37 cellular contexts compared by ENCODE assay signal in genomic region chr6:138245751-138246150, GRCh38. TPM values are rescaled to one million over a fixed set of nuclear protein-coding genes. Genes with fewer than 3 reads are reported as not detected.
"Had no signal": no experiment of that assay in that cellular context is flagged by ENCODE, and none has a peak within 500 bp of the region (broad histone marks: within the 10 kb centered on the region; RNA-seq: fewer than 3 reads in every experiment).

No MANE protein-coding gene starts in this region.

- H3K27ac ChIP-seq: ascending aorta, PC-9, RWPE1, SK-N-MC had no signal

- H3K4me3 ChIP-seq: ascending aorta, MG63, PC-9, SK-N-MC had no signal

- H3K27me3 ChIP-seq: ascending aorta, MG63 had no signal

- H3K4me1 Mint-ChIP-seq: activated CD4-positive, alpha-beta T cell treated with anti-CD3 and anti-CD28 coated beads, Interleukin-2, amount 10 ng/mL, durations not matched to agents 24 days and 14 days; activated naive CD4-positive, alpha-beta T cell treated with anti-CD3 and anti-CD28 coated beads, Interleukin-2, amount 50 U/mL, for 24 hours; activated naive CD8-positive, alpha-beta T cell treated with anti-CD3 and anti-CD28 coated beads, Interleukin-2, amount 10 ng/mL, durations not matched to agents 7 days and 5 days had no signal

- H2AFZ ChIP-seq: PC-9 had no signal

- H3K36me3 ChIP-seq: ascending aorta, MG63 had no signal

- H3K9me3 Mint-ChIP-seq: activated CD4-positive, alpha-beta T cell treated with anti-CD3 and anti-CD28 coated beads, Interleukin-2, amount 10 ng/mL, durations not matched to agents 24 days and 14 days; activated CD8-positive, alpha-beta T cell treated with anti-CD3 and anti-CD28 coated beads for 36 hours; activated naive CD4-positive, alpha-beta T cell treated with anti-CD3 and anti-CD28 coated beads, Interleukin-2, amount 50 U/mL, for 24 hours; activated naive CD8-positive, alpha-beta T cell treated with anti-CD3 and anti-CD28 coated beads, Interleukin-2, amount 10 ng/mL, durations not matched to agents 7 days and 5 days; activated T-cell treated with anti-CD3 and anti-CD28 coated beads, Interleukin-2, amount 50 U/mL, for 24 hours; activated T-helper 2 cell treated with anti-CD3 and anti-CD28 coated beads, Interferon-gamma antibody, Interleukin-2, Interleukin-4, amounts not matched to agents 10 μg/mL and 5 μg/mL and 100 μg/mL, durations not matched to agents 14 hours and 24 hours and 36 hours; brain had no signal

- H3K27ac Mint-ChIP-seq: activated CD4-positive, alpha-beta T cell treated with anti-CD3 and anti-CD28 coated beads, Interleukin-2, amount 10 ng/mL, durations not matched to agents 24 days and 14 days; activated CD8-positive, alpha-beta T cell treated with anti-CD3 and anti-CD28 coated beads for 36 hours; activated naive CD4-positive, alpha-beta T cell treated with anti-CD3 and anti-CD28 coated beads, Interleukin-2, amount 50 U/mL, for 24 hours; activated naive CD8-positive, alpha-beta T cell treated with anti-CD3 and anti-CD28 coated beads, Interleukin-2, amount 10 ng/mL, durations not matched to agents 7 days and 5 days; activated T-cell treated with anti-CD3 and anti-CD28 coated beads, Interleukin-2, amount 50 U/mL, for 24 hours; activated T-helper 2 cell treated with anti-CD3 and anti-CD28 coated beads, Interferon-gamma antibody, Interleukin-2, Interleukin-4, amounts not matched to agents 10 μg/mL and 5 μg/mL and 100 μg/mL, durations not matched to agents 14 hours and 24 hours and 36 hours; brain had no signal

- H3K9me3 ChIP-seq: ascending aorta, MG63 had no signal

- FAIRE-seq: bronchial epithelial cell, RCC 7860, TTC549 had no signal

- H3K27me3 Mint-ChIP-seq: activated CD4-positive, alpha-beta T cell treated with anti-CD3 and anti-CD28 coated beads, Interleukin-2, amount 10 ng/mL, durations not matched to agents 24 days and 14 days had no signal

- DNase-seq: activated CD4-positive, alpha-beta T cell treated with anti-CD3 and anti-CD28 coated beads, Interleukin-2, amount 10 ng/mL, durations not matched to agents 24 days and 14 days; activated CD4-positive, alpha-beta T cell treated with anti-CD3 and anti-CD28 coated beads, Interleukin-2, amount 50 U/mL, for 4 hours; activated CD8-positive, alpha-beta T cell treated with anti-CD3 and anti-CD28 coated beads for 36 hours; activated gamma-delta T cell; activated naive CD4-positive, alpha-beta T cell treated with Interleukin-2 at 50 U/mL for 16 hours; activated naive CD8-positive, alpha-beta T cell treated with anti-CD3 and anti-CD28 coated beads, Interleukin-2, amount 10 ng/mL, durations not matched to agents 7 days and 5 days; activated T-cell treated with anti-CD3 and anti-CD28 coated beads, Interleukin-2, amount 50 U/mL, for 24 hours; amygdala; cerebellar nuclear complex; Kasumi-1; KG1; MG63; NCI-H1048; NCI-H1105 treated with DMSO at 0.1 percent for 48 hours; NCI-H1436; NCI-H1694 treated with DMSO at 0.1 percent for 48 hours; NCI-H2029; NCI-H345; NCI-H510A; NCI-H526; NCI-H748 treated with DMSO at 0.1 percent for 48 hours; PC-9; T1000 had no signal

- H3K4me3 Mint-ChIP-seq: activated CD4-positive, alpha-beta T cell treated with anti-CD3 and anti-CD28 coated beads, Interleukin-2, amount 10 ng/mL, durations not matched to agents 24 days and 14 days; activated CD8-positive, alpha-beta T cell treated with anti-CD3 and anti-CD28 coated beads for 36 hours; activated naive CD4-positive, alpha-beta T cell treated with anti-CD3 and anti-CD28 coated beads, Interleukin-2, amount 50 U/mL, for 24 hours; activated naive CD8-positive, alpha-beta T cell treated with anti-CD3 and anti-CD28 coated beads, Interleukin-2, amount 10 ng/mL, durations not matched to agents 7 days and 5 days; activated T-cell treated with anti-CD3 and anti-CD28 coated beads, Interleukin-2, amount 50 U/mL, for 24 hours; brain had no signal

- H3K4me1 ChIP-seq: ascending aorta had no signal

- ATAC-seq: activated CD8-positive, alpha-beta T cell treated with anti-CD3 and anti-CD28 coated beads for 36 hours; Right ventricle myocardium inferior had no signal

- H3K4me2 ChIP-seq: PC-9 had no signal

- H3K36me3 Mint-ChIP-seq: activated naive CD4-positive, alpha-beta T cell treated with anti-CD3 and anti-CD28 coated beads, Interleukin-2, amount 50 U/mL, for 24 hours; activated naive CD8-positive, alpha-beta T cell treated with anti-CD3 and anti-CD28 coated beads, Interleukin-2, amount 10 ng/mL, durations not matched to agents 7 days and 5 days had no signal

RNA-seq across cellular contexts. Expression of gene PBOV1, which starts 27.5 kb away (rescaled TPM):
- total RNA-seq: activated CD4-positive, alpha-beta T cell treated with anti-CD3 and anti-CD28 coated beads, Interleukin-2, amount 10 ng/mL, durations not matched to agents 24 days and 14 days; activated CD8-positive, alpha-beta memory T cell treated with anti-CD3 and anti-CD28 coated beads for 36 hours; activated CD8-positive, alpha-beta T cell treated with anti-CD3 and anti-CD28 coated beads for 36 hours; activated naive CD8-positive, alpha-beta T cell treated with anti-CD3 and anti-CD28 coated beads, Interleukin-2, amount 10 ng/mL, durations not matched to agents 7 days and 5 days; activated T-helper 2 cell treated with anti-CD3 and anti-CD28 coated beads, Interferon-gamma antibody, Interleukin-2, Interleukin-4, amounts not matched to agents 10 μg/mL and 5 μg/mL and 100 μg/mL, durations not matched to agents 14 hours and 24 hours and 36 hours; ascending aorta; bronchial epithelial cell; OCI-LY7; PC-9; Right ventricle myocardium inferior; T-helper 1 cell treated with Interleukin-12 subunit alpha and Interleukin-12 subunit beta and Interleukin-4 antibody, amounts not matched to agents 30 ng/mL and 1 ng/mL, for 36 hours; T-helper 2 cell treated with Interferon-gamma antibody and Interleukin-4, amounts not matched to agents 100 ng/mL and 5 ng/mL, for 36 hours had no signal
